ENCODE assay signal across 1 cellular context in genomic region chr1:184929711-184930202, GRCh38.
TF ChIP-seq lines count a peak whose summit lies in the region.

No MANE protein-coding gene starts in this region.

TF ChIP-seq in K562, 482 proteins besides CTCF, POLR2A, EP300 and RAD21 (continued from another document and continues in another):
- TF ChIP-seq ZNF407 (IDR thresholded peaks at IDR 0.05; ENCODE audit: low read depth) (no peak), CREM (IDR thresholded peaks at IDR 0.05; ENCODE audit: low read depth) (0 out of 2 replicates have a peak, but pooled peaks have one; percentile 34), XRCC5 (IDR thresholded peaks at IDR 0.05; ENCODE audit: low read depth, low read length) (no peak), TARDBP (IDR thresholded peaks at IDR 0.05) (no peak), PHTF2 (CRISPR knock-in tag; IDR thresholded peaks at IDR 0.05) (no peak), FOXK2 (conservative IDR thresholded peaks at IDR 0.05 in 1 of 2, IDR thresholded peaks at IDR 0.05 in 1 of 2; ENCODE audit: low read depth in 2 of 2) (peak in 1 of 2 experiments; percentile 54; a peak in 2 of 4 replicates), GTF2A2 (tag; IDR thresholded peaks at IDR 0.05) (no peak), ILK (tag; IDR thresholded peaks at IDR 0.05; ENCODE audit: borderline replicate concordance, low read depth) (no peak), SMAD4 (CRISPR knock-in tag; conservative IDR thresholded peaks at IDR 0.05) (peak; percentile 37; the same call in 1 of the 2 replicates), ZNF79 (CRISPR knock-in tag; IDR thresholded peaks at IDR 0.05; ENCODE audit: low read depth) (no peak), JUND (IDR thresholded peaks at IDR 0.05; ENCODE audit: borderline replicate concordance, low read depth, low read length) (peak; percentile 43; the same call in 1 of the 2 replicates), JUND (tag; IDR thresholded peaks at IDR 0.05; ENCODE audit: borderline replicate concordance, low read depth, low read length) (peak; percentile 29; the same call in 1 of the 3 replicates), FOXA3 (CRISPR knock-in tag; conservative IDR thresholded peaks at IDR 0.05 in 1 of 2, IDR thresholded peaks at IDR 0.05 in 1 of 2) (peak; percentile 58 to 74; a peak in 3 of 4 replicates), ATF7 (IDR thresholded peaks at IDR 0.05) (peak; percentile 49; the same call in 1 of the 2 replicates), RNF2 (IDR thresholded peaks at IDR 0.05) (0 out of 2 replicates have a peak, but pooled peaks have one; percentile 19), PHF21A (IDR thresholded peaks at IDR 0.05; ENCODE audit: borderline replicate concordance, low read depth) (no peak), KLF1 (tag; IDR thresholded peaks at IDR 0.05) (no peak), NEUROD1 (IDR thresholded peaks at IDR 0.05; ENCODE audit: borderline replicate concordance, low read depth, low read length, partially characterized antibody) (no peak), ZNF583 (CRISPR knock-in tag; IDR thresholded peaks at IDR 0.05) (no peak), TRIM24 (IDR thresholded peaks at IDR 0.05) (peak; percentile 68 to 83; a peak in 2 of 4 replicates), ZNF175 (CRISPR knock-in tag; IDR thresholded peaks at IDR 0.05; ENCODE audit: low read depth) (0 out of 2 replicates have a peak, but pooled peaks have one; percentile 32), DPF2 (IDR thresholded peaks at IDR 0.05) (peak; percentile 64), TAL1 (IDR thresholded peaks at IDR 0.05) (peak; percentile 79), STAT5B (CRISPR knock-in tag; IDR thresholded peaks at IDR 0.05) (no peak), ZNF197 (CRISPR knock-in tag; IDR thresholded peaks at IDR 0.05; ENCODE audit: low read depth) (no peak), TEAD4 (IDR thresholded peaks at IDR 0.05; ENCODE audit: low read length) (peak; percentile 79; the same call in 1 of the 2 replicates), TEAD4 (CRISPR knock-in tag; IDR thresholded peaks at IDR 0.05; ENCODE audit: borderline replicate concordance) (no peak), FOXP1 (CRISPR knock-in tag; IDR thresholded peaks at IDR 0.05) (0 out of 2 replicates have a peak, but pooled peaks have one; percentile 28), ZMIZ1 (IDR thresholded peaks at IDR 0.05; ENCODE audit: low read depth in 2 of 2, low read length in 2 of 2) (0 out of 4 replicates have a peak, but pooled peaks of 1 of the 2 experiments have one; percentile 71), SOX6 (IDR thresholded peaks at IDR 0.05) (peak; percentile 90), NFRKB (IDR thresholded peaks at IDR 0.05; ENCODE audit: low read depth) (0 out of 2 replicates have a peak, but pooled peaks have one; percentile 12), GATA2 (CRISPR knock-in tag; IDR thresholded peaks at IDR 0.05) (0 out of 2 replicates have a peak, but pooled peaks have one; percentile 23), KDM1A (IDR thresholded peaks at IDR 0.05) (no peak), CEBPG (CRISPR knock-in tag; IDR thresholded peaks at IDR 0.05) (peak; percentile 89), CEBPG (tag; conservative IDR thresholded peaks at IDR 0.05 in 1 of 2, IDR thresholded peaks at IDR 0.05 in 1 of 2) (peak; percentile 64 to 96), SMARCA4 (IDR thresholded peaks at IDR 0.05) (peak; percentile 84; the same call in 1 of the 2 replicates), FOXM1 (IDR thresholded peaks at IDR 0.05; ENCODE audit: low read depth) (peak; percentile 57; the same call in 1 of the 2 replicates), FOXM1 (CRISPR knock-in tag; IDR thresholded peaks at IDR 0.05; ENCODE audit: low read depth) (no peak), L3MBTL2 (IDR thresholded peaks at IDR 0.05) (peak; percentile 74), SP1 (CRISPR knock-in tag; IDR thresholded peaks at IDR 0.05) (peak; percentile 33; the same call in 1 of the 2 replicates), ZNF57 (CRISPR knock-in tag; IDR thresholded peaks at IDR 0.05) (no peak), ZNF644 (tag; IDR thresholded peaks at IDR 0.05; ENCODE audit: low read depth) (no peak), PHB2 (IDR thresholded peaks at IDR 0.05; ENCODE audit: low read depth) (no peak), POLR2AphosphoS5 (IDR thresholded peaks at IDR 0.05; ENCODE audit: control insufficient read depth, insufficient read depth, low read depth, low read length) (peak; percentile 6; the same call in 1 of the 2 replicates), PURB (CRISPR knock-in tag; IDR thresholded peaks at IDR 0.05; ENCODE audit: low read depth) (no peak), MAZ (CRISPR knock-in tag; conservative IDR thresholded peaks at IDR 0.05 in 1 of 2, IDR thresholded peaks at IDR 0.05 in 1 of 2) (peak in 1 of 2 experiments; percentile 29; a peak in 1 of 4 replicates), TAF7 (tag; IDR thresholded peaks at IDR 0.05) (no peak), TCF7L2 (IDR thresholded peaks at IDR 0.05; ENCODE audit: low read depth, low read length) (no peak), SMARCE1 (IDR thresholded peaks at IDR 0.05) (peak; percentile 38; the same call in 1 of the 2 replicates), AFF4 (CRISPR knock-in tag; IDR thresholded peaks at IDR 0.05) (peak; percentile 61; the same call in 1 of the 2 replicates), TRIM28 (IDR thresholded peaks at IDR 0.05) (no peak; the same call in 1 of the 2 replicates)
- TF ChIP-seq, protein P1, sequence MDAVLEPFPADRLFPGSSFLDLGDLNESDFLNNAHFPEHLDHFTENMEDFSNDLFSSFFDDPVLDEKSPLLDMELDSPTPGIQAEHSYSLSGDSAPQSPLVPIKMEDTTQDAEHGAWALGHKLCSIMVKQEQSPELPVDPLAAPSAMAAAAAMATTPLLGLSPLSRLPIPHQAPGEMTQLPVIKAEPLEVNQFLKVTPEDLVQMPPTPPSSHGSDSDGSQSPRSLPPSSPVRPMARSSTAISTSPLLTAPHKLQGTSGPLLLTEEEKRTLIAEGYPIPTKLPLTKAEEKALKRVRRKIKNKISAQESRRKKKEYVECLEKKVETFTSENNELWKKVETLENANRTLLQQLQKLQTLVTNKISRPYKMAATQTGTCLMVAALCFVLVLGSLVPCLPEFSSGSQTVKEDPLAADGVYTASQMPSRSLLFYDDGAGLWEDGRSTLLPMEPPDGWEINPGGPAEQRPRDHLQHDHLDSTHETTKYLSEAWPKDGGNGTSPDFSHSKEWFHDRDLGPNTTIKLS (IDR thresholded peaks at IDR 0.05; ENCODE audit: borderline replicate concordance, low read depth), result peak; percentile 31; the same call in 1 of the 2 replicates
- TF ChIP-seq, protein P2, sequence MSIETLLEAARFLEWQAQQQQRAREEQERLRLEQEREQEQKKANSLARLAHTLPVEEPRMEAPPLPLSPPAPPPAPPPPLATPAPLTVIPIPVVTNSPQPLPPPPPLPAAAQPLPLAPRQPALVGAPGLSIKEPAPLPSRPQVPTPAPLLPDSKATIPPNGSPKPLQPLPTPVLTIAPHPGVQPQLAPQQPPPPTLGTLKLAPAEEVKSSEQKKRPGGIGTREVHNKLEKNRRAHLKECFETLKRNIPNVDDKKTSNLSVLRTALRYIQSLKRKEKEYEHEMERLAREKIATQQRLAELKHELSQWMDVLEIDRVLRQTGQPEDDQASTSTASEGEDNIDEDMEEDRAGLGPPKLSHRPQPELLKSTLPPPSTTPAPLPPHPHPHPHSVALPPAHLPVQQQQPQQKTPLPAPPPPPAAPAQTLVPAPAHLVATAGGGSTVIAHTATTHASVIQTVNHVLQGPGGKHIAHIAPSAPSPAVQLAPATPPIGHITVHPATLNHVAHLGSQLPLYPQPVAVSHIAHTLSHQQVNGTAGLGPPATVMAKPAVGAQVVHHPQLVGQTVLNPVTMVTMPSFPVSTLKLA (conservative IDR thresholded peaks at IDR 0.05), result 0 out of 4 replicates have a peak, but pooled peaks of 1 of the 2 experiments have one; percentile 7
